In the genomic region with DNA sequence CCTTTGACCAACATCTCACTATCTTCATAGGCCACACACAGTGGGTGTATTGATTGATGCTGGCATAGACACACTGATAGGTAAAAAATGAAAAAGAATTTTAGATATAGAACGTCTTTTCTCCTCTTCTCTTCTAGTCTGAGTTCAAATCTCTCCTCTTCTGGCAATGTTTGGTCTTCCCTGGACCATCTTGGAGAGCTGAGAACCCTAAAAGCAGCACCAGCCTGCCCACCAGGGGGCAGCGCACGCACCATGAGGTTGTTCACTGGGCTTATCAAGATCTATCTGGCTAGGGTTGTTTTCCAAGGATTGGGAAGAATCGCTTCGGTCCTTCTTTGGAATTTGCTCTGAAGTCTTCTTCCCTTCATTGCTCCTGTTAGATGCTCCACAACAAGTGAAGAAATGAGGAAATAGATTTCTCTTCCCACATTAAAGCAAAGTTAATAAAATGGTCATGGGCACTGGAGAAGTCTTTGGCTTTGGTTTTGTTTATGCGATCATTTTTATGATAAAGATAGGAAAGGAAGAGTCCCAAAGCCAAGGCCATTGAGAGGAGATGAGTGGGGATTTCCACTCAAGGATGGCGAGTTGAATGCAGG, we compare ENCODE assay signal across 8 cellular contexts.
DNase-seq lines count a peak whose midpoint lies in the region; ATAC-seq, FAIRE-seq and TF ChIP-seq lines count a peak whose summit lies in the region.

No MANE protein-coding gene starts in this region.

- H3K36me3 ChIP-seq in MG63 (no peaks in the 10 kb centered on the region), keratinocyte (ENCODE audit: control insufficient read depth in 2 of 2, extremely low read depth in 1 of 2, insufficient read depth in 2 of 2, low read length in 2 of 2) (no peaks in the 10 kb centered on the region), upper lobe of right lung (no peaks in the 10 kb centered on the region)

- ATAC-seq in activated T-cell treated with anti-CD3 and anti-CD28 coated beads, Interleukin-2, amount 50 U/mL, for 72 hours (replicated peaks in 1 of 2): no peak
- peak; percentile 74 for ATAC-seq in upper lobe of right lung
- no peak for ATAC-seq in HG03135 (IDR thresholded peaks at IDR 0.05; ENCODE audit: unreplicated experiment)

- no peak overlapping the region for H3K9ac ChIP-seq in keratinocyte (ENCODE audit: control insufficient read depth, extremely low read depth, insufficient read depth, low read length)

- H3K27me3 ChIP-seq in MG63: no peaks in the 10 kb centered on the region
- H3K27me3 ChIP-seq in keratinocyte (ENCODE audit: control insufficient read depth, extremely low read depth, insufficient read depth, low read length): no peaks in the 10 kb centered on the region
- H3K27me3 ChIP-seq in upper lobe of right lung: no peaks in the 10 kb centered on the region

- H3K4me1 ChIP-seq in keratinocyte (ENCODE audit: control insufficient read depth, extremely low read depth, insufficient read depth, low read length) (no peaks in the 10 kb centered on the region), upper lobe of right lung (no peaks in the 10 kb centered on the region)

- no peak overlapping the region for H3K27ac Mint-ChIP-seq in Calu3 (ENCODE audit: unreplicated experiment)
- H3K27ac Mint-ChIP-seq in activated T-cell treated with anti-CD3 and anti-CD28 coated beads, Interleukin-2, amount 50 U/mL, for 72 hours: peak overlapping the region; percentile 6

- no peak overlapping the region for H2AFZ ChIP-seq in keratinocyte (ENCODE audit: control insufficient read depth, low read length)

- H3K4me1 Mint-ChIP-seq in Calu3 (ENCODE audit: low read depth, unreplicated experiment): no peaks in the 10 kb centered on the region
- H3K4me1 Mint-ChIP-seq in activated T-cell treated with anti-CD3 and anti-CD28 coated beads, Interleukin-2, amount 50 U/mL, for 72 hours (ENCODE audit: low read depth): no peaks in the 10 kb centered on the region

- H3K9me3 Mint-ChIP-seq in Calu3 (ENCODE audit: low read depth, unreplicated experiment): peaks cover 7% of the 10 kb centered on the region
- H3K9me3 Mint-ChIP-seq in activated T-cell treated with anti-CD3 and anti-CD28 coated beads, Interleukin-2, amount 50 U/mL, for 72 hours: peaks cover 3% of the 10 kb centered on the region in 2 donors

- CTCF ChIA-PET in Calu3 (lab: Charles Lee): no interaction called here

- no peaks in the 10 kb centered on the region for H4K20me1 ChIP-seq in keratinocyte (ENCODE audit: control insufficient read depth, extremely low read depth, insufficient read depth, low read length)

- no peaks in the 10 kb centered on the region for H3K36me3 Mint-ChIP-seq in Calu3 (ENCODE audit: insufficient read depth, unreplicated experiment)
- peaks cover 5 to 16% of the 10 kb centered on the region in 2 donors for H3K36me3 Mint-ChIP-seq in activated T-cell treated with anti-CD3 and anti-CD28 coated beads, Interleukin-2, amount 50 U/mL, for 72 hours (ENCODE audit: insufficient read depth in 2 of 2)

- H3K27me3 Mint-ChIP-seq in Calu3 (ENCODE audit: unreplicated experiment): peaks cover 81% of the 10 kb centered on the region
- H3K27me3 Mint-ChIP-seq in activated T-cell treated with anti-CD3 and anti-CD28 coated beads, Interleukin-2, amount 50 U/mL, for 72 hours (ENCODE audit: low read depth): no peaks in the 10 kb centered on the region

- BruUV-seq in Calu3 (replicated peaks; lab: Mats Ljungman, UMichigan): no TSS peak

- no peak for FAIRE-seq in keratinocyte (lab: Jason Lieb, UNC)
- FAIRE-seq in GM12892 (lab: Jason Lieb, UNC): no peak
- no peak for FAIRE-seq in urothelium cell line (lab: Jason Lieb, UNC)

- no peak for TF ChIP-seq POLR2A in GM12892 (IDR thresholded peaks at IDR 0.05; ENCODE audit: low read depth, low read length)

- intact Hi-C loops in Calu3 (cut with micrococcal nuclease; ENCODE audit: unreplicated experiment) (no loop called here), upper lobe of right lung (cut with DNase I) (no loop called here)

- dilution Hi-C loops in keratinocyte (cut with MboI; ENCODE audit: extremely low pct_ligation_motif_present, low sequenced_read_pairs): no loop called here

- DNase-seq in Calu3 (peak; percentile 24), MG63 (peak; percentile 17), keratinocyte (ENCODE audit: low read depth, low spot score) (no peak), upper lobe of right lung (peak; percentile 72), GM12892 (ENCODE audit: insufficient read length) (no peak), urothelium cell line (ENCODE audit: low spot score) (no peak)
- peak; percentile 44 to 63 for DNase-seq in activated T-cell treated with anti-CD3 and anti-CD28 coated beads, Interleukin-2, amount 50 U/mL, for 72 hours

- H3K27ac ChIP-seq in keratinocyte (ENCODE audit: control insufficient read depth, insufficient read depth, low read length) (no peak overlapping the region), upper lobe of right lung (no peak overlapping the region)

- H3K9me3 ChIP-seq in MG63: peaks cover 4% of the 10 kb centered on the region
- H3K9me3 ChIP-seq in keratinocyte (ENCODE audit: control insufficient read depth, low read depth, low read length): no peaks in the 10 kb centered on the region
- no peaks in the 10 kb centered on the region for H3K9me3 ChIP-seq in upper lobe of right lung

- H3K4me2 ChIP-seq in keratinocyte (ENCODE audit: control insufficient read depth, extremely low read depth, insufficient read depth, low read depth, low read length): no peak overlapping the region

- no peak overlapping the region for H3K4me3 Mint-ChIP-seq in Calu3 (ENCODE audit: low read depth, unreplicated experiment)
- no peak overlapping the region for H3K4me3 Mint-ChIP-seq in activated T-cell treated with anti-CD3 and anti-CD28 coated beads, Interleukin-2, amount 50 U/mL, for 72 hours

- H3K9me1 ChIP-seq in keratinocyte (ENCODE audit: control insufficient read depth, extremely low read depth, insufficient read depth, low read length): no peaks in the 10 kb centered on the region

- TF ChIP-seq CTCF in Calu3 (IDR thresholded peaks at IDR 0.05; ENCODE audit: unreplicated experiment) (peak; percentile 20), keratinocyte (optimal IDR thresholded peaks at IDR 0.05 in 1 of 3, IDR thresholded peaks at IDR 0.05 in 1 of 3, conservative IDR thresholded peaks at IDR 0.05 in 1 of 3; ENCODE audit: extremely low read depth in 1 of 3, insufficient read depth in 2 of 3, low read length in 3 of 3) (peak; percentile 56 to 58 (median 57)), upper lobe of right lung (IDR thresholded peaks at IDR 0.05) (peak; percentile 52)

- no peak overlapping the region for H3K4me3 ChIP-seq in MG63
- no peak overlapping the region for H3K4me3 ChIP-seq in keratinocyte (ENCODE audit: control insufficient read depth in 2 of 3, extremely low read depth in 1 of 3, insufficient read depth in 2 of 3, low read depth in 1 of 3, low read length in 3 of 3)
- no peak overlapping the region for H3K4me3 ChIP-seq in upper lobe of right lung

- no peaks in the 10 kb centered on the region for H3K79me2 ChIP-seq in keratinocyte (ENCODE audit: control insufficient read depth, insufficient read depth, low read length)

Comparison
In these comparisons a context has a peak if more than half of its experiments do, and no peak if none do; other contexts are left out.
1. DNase-seq: peak in Calu3 (single experiment), MG63 (single experiment), activated T-cell treated with anti-CD3 and anti-CD28 coated beads, Interleukin-2, amount 50 U/mL, for 72 hours (2 of 2) and upper lobe of right lung (single experiment); none in keratinocyte (single experiment), GM12892 (single experiment) and urothelium cell line (single experiment).
2. Peak in every context shown above with its lines, with median percentiles within 50 percentile points of each other: CTCF ChIP-seq.